24 cellular contexts compared by ENCODE assay signal in genomic region chr3:3745693-3746092, GRCh38. TPM values are rescaled to one million over a fixed set of nuclear protein-coding genes. Genes with fewer than 3 reads are reported as not detected.
"Had no signal": no experiment of that assay in that cellular context is flagged by ENCODE, and none has a peak within 500 bp of the region (broad histone marks: within the 10 kb centered on the region; RNA-seq: fewer than 3 reads in every experiment).

No MANE protein-coding gene starts in this region.

- H3K4me3 Mint-ChIP-seq: activated CD8-positive, alpha-beta T cell treated with anti-CD3 and anti-CD28 coated beads for 36 hours; activated naive CD4-positive, alpha-beta T cell treated with anti-CD3 and anti-CD28 coated beads, Interleukin-2, amount 50 U/mL, for 24 hours; activated T-cell treated with anti-CD3 and anti-CD28 coated beads, Interleukin-2, amount 50 U/mL, for 72 hours had no signal

- H3K27ac ChIP-seq: ascending aorta, body of pancreas, coronary artery had no signal

- H3K36me3 Mint-ChIP-seq: activated naive CD4-positive, alpha-beta T cell treated with anti-CD3 and anti-CD28 coated beads, Interleukin-2, amount 50 U/mL, for 24 hours had no signal

- DNase-seq: activated CD4-positive, alpha-beta T cell treated with anti-CD3 and anti-CD28 coated beads for 4 hours; activated CD8-positive, alpha-beta memory T cell treated with anti-CD3 and anti-CD28 coated beads, Interleukin-2, amount 50 U/mL, for 4 hours; activated CD8-positive, alpha-beta T cell treated with anti-CD3 and anti-CD28 coated beads for 36 hours; activated T-cell treated with anti-CD3 and anti-CD28 coated beads, Interleukin-2, amount 50 U/mL, for 72 hours; body of pancreas; central memory CD4-positive, alpha-beta T cell; KG1; NCI-H1048; NCI-H146; NCI-H1930; NCI-H2171 treated with DMSO at 0.1 percent for 48 hours; NCI-H226; NCI-H526 treated with DMSO at 0.1 percent for 48 hours; NK-92 treated with Interleukin-12 subunit alpha and Interleukin-12 subunit beta, amount 100 ng/mL, for 24 hours; SIG-M5; T-helper 1 cell had no signal

- H3K4me1 Mint-ChIP-seq: activated naive CD4-positive, alpha-beta T cell treated with anti-CD3 and anti-CD28 coated beads, Interleukin-2, amount 50 U/mL, for 24 hours had no signal

- H3K27me3 Mint-ChIP-seq: activated CD8-positive, alpha-beta T cell treated with anti-CD3 and anti-CD28 coated beads for 36 hours; activated naive CD4-positive, alpha-beta T cell treated with anti-CD3 and anti-CD28 coated beads, Interleukin-2, amount 50 U/mL, for 24 hours had no signal

- H3K9me3 Mint-ChIP-seq: activated CD8-positive, alpha-beta T cell treated with anti-CD3 and anti-CD28 coated beads for 36 hours; activated naive CD4-positive, alpha-beta T cell treated with anti-CD3 and anti-CD28 coated beads, Interleukin-2, amount 50 U/mL, for 24 hours; activated T-cell treated with anti-CD3 and anti-CD28 coated beads, Interleukin-2, amount 50 U/mL, for 72 hours had no signal

- H3K27me3 ChIP-seq: ascending aorta, body of pancreas had no signal

- H3K4me1 ChIP-seq: ascending aorta, body of pancreas had no signal

- ATAC-seq: activated CD4-positive, CD25-positive, alpha-beta regulatory T cell treated with anti-CD3 and anti-CD28 coated beads, Interleukin-2, amount 50 U/mL, for 24 hours; activated CD8-positive, alpha-beta T cell treated with anti-CD3 and anti-CD28 coated beads for 36 hours; activated T-cell treated with anti-CD3 and anti-CD28 coated beads, Interleukin-2, amount 50 U/mL, for 72 hours; body of pancreas had no signal

- H3K4me3 ChIP-seq: ascending aorta, body of pancreas, coronary artery had no signal

- H3K27ac Mint-ChIP-seq: activated CD8-positive, alpha-beta T cell treated with anti-CD3 and anti-CD28 coated beads for 36 hours; activated naive CD4-positive, alpha-beta T cell treated with anti-CD3 and anti-CD28 coated beads, Interleukin-2, amount 50 U/mL, for 24 hours; activated T-cell treated with anti-CD3 and anti-CD28 coated beads, Interleukin-2, amount 50 U/mL, for 72 hours had no signal

RNA-seq across cellular contexts. Expression of gene LRRN1, which starts 53.5 kb away (rescaled TPM):
- total RNA-seq: LHCN-M2; NCI-H460; RPMI7951; T-helper 2 cell treated with Interferon-gamma antibody and Interleukin-4, amounts not matched to agents 100 ng/mL and 5 ng/mL, for 36 hours had no signal
